Comparison of ENCODE assay signal across 3 cellular contexts in genomic region chr2:9210030-9210429, GRCh38.
TF ChIP-seq lines count a peak whose summit lies in the region.

No MANE protein-coding gene starts in this region.

TF ChIP-seq in HepG2, 621 proteins besides CTCF, POLR2A, EP300 and RAD21 (continues in another document):
- TF ChIP-seq PHF21A (CRISPR knock-in tag; IDR thresholded peaks at IDR 0.05), result peak; percentile 49; the same call in 1 of the 2 replicates
- TF ChIP-seq ZNF331 (CRISPR knock-in tag; IDR thresholded peaks at IDR 0.05), result 0 out of 2 replicates have a peak, but pooled peaks have one; percentile 23
- TF ChIP-seq ELF3 (CRISPR knock-in tag; IDR thresholded peaks at IDR 0.05), result peak; percentile 75
- TF ChIP-seq KAT8 (CRISPR knock-in tag; IDR thresholded peaks at IDR 0.05), result 0 out of 2 replicates have a peak, but pooled peaks have one; percentile 42
- TF ChIP-seq BCL6 (CRISPR knock-in tag; IDR thresholded peaks at IDR 0.05), result peak; percentile 84
- no peak for TF ChIP-seq CBX1 (IDR thresholded peaks at IDR 0.05; ENCODE audit: low read depth)
- peak; percentile 57; the same call in 1 of the 2 replicates for TF ChIP-seq PPARG (CRISPR knock-in tag; conservative IDR thresholded peaks at IDR 0.05)
- TF ChIP-seq NR2C2 (CRISPR knock-in tag; IDR thresholded peaks at IDR 0.05; ENCODE audit: borderline replicate concordance), result peak; percentile 44; the same call in 1 of the 2 replicates
- TF ChIP-seq NR2F6 (IDR thresholded peaks at IDR 0.05), result peak; percentile 57; the same call in 1 of the 2 replicates
- peak; percentile 78 for TF ChIP-seq NR2F6 (CRISPR knock-in tag; IDR thresholded peaks at IDR 0.05)
- TF ChIP-seq PAXIP1 (CRISPR knock-in tag; conservative IDR thresholded peaks at IDR 0.05), result peak; percentile 39; the same call in 1 of the 2 replicates
- no peak for TF ChIP-seq ZNF614 (CRISPR knock-in tag; IDR thresholded peaks at IDR 0.05; ENCODE audit: borderline replicate concordance)
- peak; percentile 77; the same call in 1 of the 2 replicates for TF ChIP-seq HNF4G (IDR thresholded peaks at IDR 0.05; ENCODE audit: borderline replicate concordance, low read depth, low read length)
- no peak for TF ChIP-seq HNF4G (CRISPR knock-in tag; IDR thresholded peaks at IDR 0.05; ENCODE audit: borderline replicate concordance, low read depth)
- peak; percentile 81 for TF ChIP-seq HNF4A (CRISPR knock-in tag; IDR thresholded peaks at IDR 0.05)
- peak; percentile 87 for TF ChIP-seq ASH2L (IDR thresholded peaks at IDR 0.05; ENCODE audit: insufficient read length, low read depth, low read length)
- peak; percentile 56 for TF ChIP-seq NCOA2 (CRISPR knock-in tag; IDR thresholded peaks at IDR 0.05)
- TF ChIP-seq JUN (CRISPR knock-in tag; IDR thresholded peaks at IDR 0.05), result no peak
- no peak for TF ChIP-seq ZSCAN21 (CRISPR knock-in tag; IDR thresholded peaks at IDR 0.05; ENCODE audit: borderline replicate concordance)
- TF ChIP-seq AGO2 (optimal IDR thresholded peaks at IDR 0.05; ENCODE audit: low read depth, low read length), result no peak
- TF ChIP-seq GFI1 (CRISPR knock-in tag; IDR thresholded peaks at IDR 0.05; ENCODE audit: borderline replicate concordance), result no peak
- 0 out of 2 replicates have a peak, but pooled peaks have one; percentile 35 for TF ChIP-seq HMG20A (CRISPR knock-in tag; IDR thresholded peaks at IDR 0.05; ENCODE audit: borderline replicate concordance)
- TF ChIP-seq SOX13 (IDR thresholded peaks at IDR 0.05), result no peak
- peak in 1 of 2 experiments; percentile 65; a peak in 2 of 4 replicates for TF ChIP-seq SOX13 (CRISPR knock-in tag; conservative IDR thresholded peaks at IDR 0.05 in 1 of 2, IDR thresholded peaks at IDR 0.05 in 1 of 2)
- TF ChIP-seq ZNF567 (CRISPR knock-in tag; IDR thresholded peaks at IDR 0.05; ENCODE audit: borderline replicate concordance), result no peak
- TF ChIP-seq FOSL2 (CRISPR knock-in tag; IDR thresholded peaks at IDR 0.05), result peak; percentile 31; the same call in 1 of the 2 replicates

TF ChIP-seq in endothelial cell of umbilical vein, 7 proteins besides CTCF, POLR2A, EP300 and RAD21:
- TF ChIP-seq EZH2 (IDR thresholded peaks at IDR 0.05; ENCODE audit: borderline replicate concordance, low read depth, low read length, severe bottlenecking) (no peak), JUN (IDR thresholded peaks at IDR 0.05; ENCODE audit: borderline replicate concordance, insufficient read depth, insufficient read length, low read depth) (no peak), MAX (IDR thresholded peaks at IDR 0.05; ENCODE audit: insufficient read depth, insufficient read length) (no peak), MYC (IDR thresholded peaks at IDR 0.05; ENCODE audit: low read depth, low read length) (no peak), GATA2 (IDR thresholded peaks at IDR 0.05; ENCODE audit: insufficient read depth, insufficient read length, low read depth, low read length) (no peak), POLR2AphosphoS5 (IDR thresholded peaks at IDR 0.05; ENCODE audit: insufficient read depth, low read depth, low read length) (no peak), FOS (IDR thresholded peaks at IDR 0.05; ENCODE audit: borderline replicate concordance, insufficient read depth, low read length) (no peak)

TF ChIP-seq in neural cell, 6 proteins besides CTCF, POLR2A, EP300 and RAD21:
- TF ChIP-seq REST (IDR thresholded peaks at IDR 0.05; ENCODE audit: borderline replicate concordance) (no peak), POLR2AphosphoS5 (IDR thresholded peaks at IDR 0.05) (no peak), SMC3 (conservative IDR thresholded peaks at IDR 0.05; ENCODE audit: poor library complexity) (no peak), TAF1 (IDR thresholded peaks at IDR 0.05; ENCODE audit: low read depth) (no peak), EZH2 (IDR thresholded peaks at IDR 0.05; ENCODE audit: borderline replicate concordance, insufficient read depth, low read length, poor library complexity, severe bottlenecking) (no peak), MXI1 (conservative IDR thresholded peaks at IDR 0.05; ENCODE audit: poor library complexity, severe bottlenecking) (no peak)
